ENCODE assay signal across 21 cellular contexts in genomic region chr4:85420831-85421230, GRCh38. TPM values are rescaled to one million over a fixed set of nuclear protein-coding genes. Genes with fewer than 3 reads are reported as not detected.
A peak's percentile ranks its signal among the peaks of the same experiment; 100 is the strongest.
DNase-seq lines count a peak whose midpoint lies in the region; ATAC-seq lines count a peak whose summit lies in the region.
"Had no signal": no experiment of that assay in that cellular context is flagged by ENCODE, and none has a peak within 500 bp of the region (broad histone marks: within the 10 kb centered on the region; RNA-seq: fewer than 3 reads in every experiment).

No MANE protein-coding gene starts in this region.

- DNase-seq in left ventricle myocardium superior: no peak
- DNase-seq in Right ventricle myocardium inferior (ENCODE audit: missing footprints): no peak
- DNase-seq in OCI-M1 (lab: John Stamatoyannopoulos, UW): peak; percentile 66
- DNase-seq in left kidney (ENCODE audit: low read depth, low spot score): peak; percentile 92
- no peak for DNase-seq in activated CD4-positive, alpha-beta T cell treated with anti-CD3 and anti-CD28 coated beads for 4 hours
- DNase-seq in AML-193 (lab: John Stamatoyannopoulos, UW): no peak
- DNase-seq in HK-2 (ENCODE audit: unreplicated experiment): no peak
- DNase-seq: activated CD8-positive, alpha-beta T cell treated with anti-CD3 and anti-CD28 coated beads for 36 hours; CD4-positive, alpha-beta memory T cell; effector CD4-positive, alpha-beta T cell; EL; H7; hippocampal formation; KG1; NCI-H1092 treated with DMSO at 0.1 percent for 48 hours; NCI-H2171; RPMI8226; stimulated activated CD4-positive, alpha-beta T cell treated with anti-CD3 and anti-CD28 coated beads, Interleukin-12 subunit alpha, Interleukin-12 subunit beta, amount 100 ng/mL, for 4 hours; stimulated activated naive CD8-positive, alpha-beta T cell treated with anti-CD3 and anti-CD28 coated beads, Interleukin-15, Interleukin-2, amounts not matched to agents 100 U/mL and 50 U/mL, for 24 hours had no signal

- intact Hi-C loops in left ventricle myocardium superior (cut with micrococcal nuclease): no loop called here
- intact Hi-C loops in Right ventricle myocardium inferior (cut with DNase I): no loop called here

- ATAC-seq in left ventricle myocardium superior: peak; percentile 19
- ATAC-seq in Right ventricle myocardium inferior: no peak
- ATAC-seq in GM19452 (IDR thresholded peaks at IDR 0.05; ENCODE audit: unreplicated experiment): no peak
- ATAC-seq: activated CD8-positive, alpha-beta T cell treated with anti-CD3 and anti-CD28 coated beads for 36 hours; GM12878; stimulated activated naive CD8-positive, alpha-beta T cell treated with anti-CD3 and anti-CD28 coated beads, Interleukin-15, Interleukin-2, amounts not matched to agents 100 U/mL and 50 U/mL, for 24 hours had no signal

RNA-seq across cellular contexts. Expression of gene ARHGAP24, which starts 54.1 kb away (rescaled TPM):
- 13.3 TPM for total RNA-seq in left ventricle myocardium superior
- total RNA-seq in Right ventricle myocardium inferior: 10.6 TPM
- total RNA-seq: CD4-positive, alpha-beta memory T cell had no signal

Comparison
In these comparisons a context has a peak if more than half of its experiments do, and no peak if none do; other contexts are left out.
1. DNase-seq: peak in OCI-M1 (single experiment) and left kidney (single experiment); none in left ventricle myocardium superior (single experiment), Right ventricle myocardium inferior (single experiment), activated CD4-positive, alpha-beta T cell treated with anti-CD3 and anti-CD28 coated beads for 4 hours (0 of 2), AML-193 (0 of 2) and HK-2 (single experiment).